8 cellular contexts compared by ENCODE assay signal in the genomic region with DNA sequence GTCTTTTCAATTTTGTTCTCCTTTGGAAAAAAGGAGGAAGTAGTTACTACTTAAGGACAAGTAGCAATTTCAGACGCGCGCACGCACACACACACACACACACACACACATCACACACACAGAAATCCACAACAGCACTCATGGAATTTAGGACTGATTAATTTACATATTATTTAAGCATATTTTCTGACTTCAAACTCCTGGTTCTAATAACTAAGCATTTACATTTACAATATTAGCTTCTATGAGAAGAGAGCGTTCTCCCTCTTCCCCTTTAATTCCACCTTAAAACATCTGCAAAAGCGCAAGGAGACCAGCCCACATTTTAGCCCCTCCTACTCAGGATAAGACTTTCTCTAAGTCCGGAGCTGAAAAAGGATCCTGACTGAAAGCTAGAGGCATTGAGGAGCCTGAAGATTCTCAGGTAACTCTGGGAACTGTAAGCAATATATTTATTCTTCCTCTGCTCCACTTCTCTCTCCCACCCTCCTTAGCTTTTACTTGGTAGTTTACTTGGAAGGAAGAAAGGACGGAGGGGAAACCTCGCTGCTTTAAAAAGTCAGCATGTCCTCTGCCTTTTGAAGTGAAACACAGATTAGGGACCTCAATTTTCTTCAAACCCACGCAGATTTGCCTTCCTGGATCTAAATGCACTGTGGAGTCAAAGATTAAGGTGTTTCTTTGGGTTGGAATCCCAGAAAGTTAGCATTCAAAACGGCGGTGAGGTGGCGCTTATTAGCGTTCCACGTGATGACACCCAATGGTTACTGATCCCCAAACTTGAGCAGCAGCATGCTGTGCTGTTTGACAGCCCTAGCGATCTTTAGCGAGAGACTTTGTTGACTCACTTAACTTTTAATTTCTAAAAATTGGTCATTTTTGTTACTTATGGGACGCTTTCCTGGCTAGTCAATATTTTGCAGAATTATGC. TPM values are rescaled to one million over a fixed set of nuclear protein-coding genes. Genes with fewer than 3 reads are reported as not detected.
DNase-seq lines count a peak whose midpoint lies in the region; ATAC-seq and TF ChIP-seq lines count a peak whose summit lies in the region.

A gene (plus strand): TSS at position 338 of the 931 bp plus-strand sequence. CDS start 25,406 bp downstream, outside the sequence.

- POLR2A ChIA-PET in MCF 10A (lab: Yijun Ruan, JAX), result interaction anchor here (0.6 to 2.3 kb wide), 16 partner anchors 18 to 1193 kb away, joined by 3 to 12 read pairs (median 4); a partner anchor contains a TSS

- H3K27ac ChIP-seq in iPS-20b (ENCODE audit: low read length) (no peak within 1 kb of the TSS), skin epidermis (peak within 1 kb of the TSS in 20 of 21 experiments; percentile 42 to 88 (median 75))

- H3K9me3 Mint-ChIP-seq in MCF 10A (ENCODE audit: unreplicated experiment), result no peaks in the 10 kb centered on the region

- H3K9me3 ChIP-seq in NT2/D1 (ENCODE audit: insufficient read depth, low read length) (no peaks in the 10 kb centered on the region), iPS-20b (ENCODE audit: insufficient read depth, low read depth, low read length) (no peaks in the 10 kb centered on the region)

- H3K27ac Mint-ChIP-seq in MCF 10A (ENCODE audit: low read depth, unreplicated experiment), result peak within 1 kb of the TSS; percentile 65

- BruUV-seq in MCF 10A (replicated peaks; lab: Mats Ljungman, UMichigan), result TSS peak; percentile 77

- H3K36me3 Mint-ChIP-seq in MCF 10A (ENCODE audit: insufficient read depth, unreplicated experiment), result no peaks in the 10 kb centered on the region

- peak within 1 kb of the TSS; percentile 70 for H3K9ac ChIP-seq in NT2/D1 (ENCODE audit: insufficient read length, low read depth)
- peak within 1 kb of the TSS; percentile 72; the same call in 1 of the 2 replicates for H3K9ac ChIP-seq in iPS-20b (ENCODE audit: low read depth, low read length)

- H3K27me3 Mint-ChIP-seq in MCF 10A (ENCODE audit: insufficient read depth, unreplicated experiment), result no peaks in the 10 kb centered on the region

- H3K4me3 Mint-ChIP-seq in MCF 10A (ENCODE audit: unreplicated experiment), result peak within 1 kb of the TSS; percentile 97

- H3K4me1 ChIP-seq in NT2/D1 (ENCODE audit: insufficient read depth, insufficient read length) (no peaks in the 10 kb centered on the region), iPS-20b (ENCODE audit: insufficient read depth, low read length) (no peaks in the 10 kb centered on the region)

- no peaks in the 10 kb centered on the region for H3K4me1 Mint-ChIP-seq in MCF 10A (ENCODE audit: insufficient read depth, unreplicated experiment)

- CTCF ChIA-PET in MCF 10A (lab: Yijun Ruan, JAX), result interaction anchor here (0.5 to 1.9 kb wide), 15 partner anchors 9 to 813 kb away, joined by 3 to 6 read pairs (median 3); a partner anchor contains a TSS

- no peak for TF ChIP-seq CTCF in AG09309 (IDR thresholded peaks at IDR 0.05; ENCODE audit: control insufficient read depth, insufficient read depth, low read depth, low read length, missing control alignments)
- TF ChIP-seq CTCF in MCF 10A (IDR thresholded peaks at IDR 0.05; ENCODE audit: unreplicated experiment), result no peak

- intact Hi-C loops in MCF 10A (cut with micrococcal nuclease), result loop anchor here (2.0 to 10.0 kb wide), 3 partner anchors 107 to 156 kb away; a partner anchor contains a TSS

- peak; percentile 72 for ATAC-seq in GM18861 (IDR thresholded peaks at IDR 0.05; ENCODE audit: unreplicated experiment)
- peak; percentile 88 for ATAC-seq in HG03025 (IDR thresholded peaks at IDR 0.05; ENCODE audit: low FRiP score, unreplicated experiment)

- H3K36me3 ChIP-seq in NT2/D1 (ENCODE audit: insufficient read depth, insufficient read length, low read length) (no peaks in the 10 kb centered on the region), iPS-20b (ENCODE audit: insufficient read depth, low read depth, low read length) (no peaks in the 10 kb centered on the region)

- H3K4me3 ChIP-seq in AG09309 (ENCODE audit: control insufficient read depth, low read depth, low read length) (peak within 1 kb of the TSS; percentile 75), NT2/D1 (ENCODE audit: insufficient read length, low read depth) (peak within 1 kb of the TSS; percentile 50), iPS-20b (ENCODE audit: low read length) (peak within 1 kb of the TSS; percentile 89), skin epidermis (peak within 1 kb of the TSS; percentile 32 to 65 (median 55))

- DNase-seq in AG09309 (ENCODE audit: low read depth) (no peak), NT2/D1 (ENCODE audit: low read depth, low spot score) (peak; percentile 44), MCF 10A (ENCODE audit: unreplicated experiment) (peak; percentile 89), HuH-7 (ENCODE audit: low spot score) (no peak)

- H3K27me3 ChIP-seq in NT2/D1 (ENCODE audit: insufficient read depth, insufficient read length) (no peaks in the 10 kb centered on the region), iPS-20b (ENCODE audit: insufficient read depth, low read length) (peaks cover 9% of the 10 kb centered on the region; the same call in 1 of the 2 replicates)

RNA-seq across cellular contexts. Expression of the gene that starts here (rescaled TPM):
- 2.1 and 3.8 TPM in 2 replicates for total RNA-seq in MCF 10A (2022)

Comparison
In these comparisons a context has a peak if more than half of its experiments do, and no peak if none do; other contexts are left out.
1. DNase-seq: peak in NT2/D1 (single experiment) and MCF 10A (single experiment); none in AG09309 (single experiment) and HuH-7 (single experiment).
2. Peak in every context shown above with its lines, with median percentiles within 50 percentile points of each other: H3K4me3 ChIP-seq.